Comparison of ENCODE assay signal across 20 cellular contexts in genomic region chr2:186675380-186675779, GRCh38.
"Had no signal": no experiment of that assay in that cellular context is flagged by ENCODE, and none has a peak within 500 bp of the region (broad histone marks: within the 10 kb centered on the region; RNA-seq: fewer than 3 reads in every experiment).

No MANE protein-coding gene starts in this region.

- H3K9me3 ChIP-seq: right lobe of liver, thoracic aorta, vagina had no signal

- H3K27me3 ChIP-seq: heart right ventricle, left lung, right lobe of liver, upper lobe of left lung, vagina had no signal

- DNase-seq: activated CD4-positive, alpha-beta T cell treated with anti-CD3 and anti-CD28 coated beads for 36 hours; activated naive CD4-positive, alpha-beta T cell; activated T-cell treated with anti-CD3 and anti-CD28 coated beads for 4 hours; activated T-cell treated with anti-CD3 and anti-CD28 coated beads, Interleukin-2, amount 50 U/mL, for 72 hours; aorta; caudate nucleus; endodermal cell; foreskin melanocyte; heart right ventricle; left lung; lower lobe of right lung; mesendoderm; natural killer cell; right lobe of liver; stimulated activated CD4-positive, alpha-beta T cell treated with anti-CD3 and anti-CD28 coated beads, Interleukin-12 subunit alpha, Interleukin-12 subunit beta, amount 100 ng/mL, for 4 hours; stimulated activated CD4-positive, alpha-beta T cell treated with anti-CD3 and anti-CD28 coated beads, Interleukin-4, amount 100 ng/mL, for 1 hour; T-helper 2 cell; upper lobe of left lung had no signal

- H3K4me3 ChIP-seq: heart right ventricle, left lung, lower lobe of right lung, right lobe of liver, thoracic aorta, upper lobe of left lung, vagina had no signal

- H3K27ac ChIP-seq: heart right ventricle, left lung, lower lobe of right lung, right lobe of liver, thoracic aorta, upper lobe of left lung, vagina had no signal

- H3K4me1 ChIP-seq: heart right ventricle, left lung, lower lobe of right lung, right lobe of liver, upper lobe of left lung, vagina had no signal
